In the genomic region with DNA sequence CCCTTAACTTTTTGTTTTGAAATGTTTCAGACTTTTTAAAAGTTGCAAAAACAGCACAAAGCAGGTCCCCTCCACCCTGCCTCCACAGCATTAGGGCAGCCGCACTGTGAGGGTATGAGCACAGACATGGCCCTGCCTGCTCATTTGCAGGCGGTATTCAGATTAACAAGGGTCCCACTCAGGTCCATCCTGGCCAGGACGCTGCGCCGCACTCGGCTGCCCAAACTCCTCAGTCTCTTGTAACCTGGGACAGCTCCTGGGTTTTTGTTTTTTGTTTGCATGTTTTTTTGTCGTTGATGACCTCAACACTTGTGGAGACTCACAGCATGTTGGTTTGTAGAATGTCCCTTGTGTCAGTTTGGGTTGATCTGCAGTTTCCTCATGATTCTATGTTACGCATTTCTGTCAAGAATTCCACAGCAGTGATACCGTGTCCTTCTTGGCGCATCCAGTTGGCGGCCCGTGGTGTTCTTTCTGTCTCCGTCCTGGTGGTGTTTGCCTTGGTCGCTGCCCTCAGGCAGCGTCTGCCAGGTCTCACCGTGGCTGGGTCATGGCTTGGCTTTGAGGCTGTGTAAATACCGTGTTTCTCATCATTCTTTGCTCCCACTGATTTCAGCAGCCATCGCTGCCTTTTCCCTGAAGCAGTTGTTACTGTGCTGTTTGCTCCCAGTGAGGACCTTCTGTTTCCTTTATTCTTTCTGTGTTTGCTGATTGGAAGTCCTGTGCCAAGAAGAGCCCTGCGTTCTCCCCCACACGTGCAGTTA, we compare ENCODE assay signal across 18 cellular contexts.
"Had no signal": no experiment of that assay in that cellular context is flagged by ENCODE, and none has a peak within 500 bp of the region (broad histone marks: within the 10 kb centered on the region; RNA-seq: fewer than 3 reads in every experiment).

No MANE protein-coding gene starts in this region.

- H3K4me1 ChIP-seq: colonic mucosa, gastroesophageal sphincter, tibial artery had no signal

- H3K27me3 Mint-ChIP-seq: activated naive CD8-positive, alpha-beta T cell treated with anti-CD3 and anti-CD28 coated beads for 36 hours; activated T-cell treated with anti-CD3 and anti-CD28 coated beads, Interleukin-2, amount 50 U/mL, for 24 hours; central memory CD8-positive, alpha-beta T cell; naive B cell; stimulated activated naive CD8-positive, alpha-beta T cell treated with anti-CD3 and anti-CD28 coated beads, Interleukin-15, amount 100 ng/mL, for 72 hours had no signal

- H3K4me3 ChIP-seq: colonic mucosa, dorsolateral prefrontal cortex, gastroesophageal sphincter, heart left ventricle, lung, tibial artery had no signal

- H3K27me3 ChIP-seq: colonic mucosa, dorsolateral prefrontal cortex, gastroesophageal sphincter, heart left ventricle, tibial artery had no signal

- H3K9me3 ChIP-seq: colonic mucosa, gastroesophageal sphincter, heart left ventricle, tibial artery had no signal

- H3K27ac Mint-ChIP-seq: activated naive CD8-positive, alpha-beta T cell treated with anti-CD3 and anti-CD28 coated beads for 36 hours; activated T-cell treated with anti-CD3 and anti-CD28 coated beads, Interleukin-2, amount 50 U/mL, for 24 hours; activated T-helper 2 cell treated with anti-CD3 and anti-CD28 coated beads, Interferon-gamma antibody, Interleukin-2, Interleukin-4, amounts not matched to agents 10 μg/mL and 5 μg/mL and 100 μg/mL, durations not matched to agents 14 hours and 24 hours and 36 hours; T-helper 2 cell treated with Interferon-gamma antibody and Interleukin-4, amounts not matched to agents 5 μg/mL and 100 μg/mL, for 36 hours had no signal

- H3K9me3 Mint-ChIP-seq: activated naive CD8-positive, alpha-beta T cell treated with anti-CD3 and anti-CD28 coated beads for 36 hours; activated T-cell treated with anti-CD3 and anti-CD28 coated beads, Interleukin-2, amount 50 U/mL, for 24 hours; activated T-helper 2 cell treated with anti-CD3 and anti-CD28 coated beads, Interferon-gamma antibody, Interleukin-2, Interleukin-4, amounts not matched to agents 10 μg/mL and 5 μg/mL and 100 μg/mL, durations not matched to agents 14 hours and 24 hours and 36 hours; central memory CD8-positive, alpha-beta T cell; naive B cell; neural crest cell; stimulated activated naive CD8-positive, alpha-beta T cell treated with anti-CD3 and anti-CD28 coated beads, Interleukin-15, amount 100 ng/mL, for 72 hours; T-helper 2 cell treated with Interferon-gamma antibody and Interleukin-4, amounts not matched to agents 5 μg/mL and 100 μg/mL, for 36 hours had no signal

- H3K4me3 Mint-ChIP-seq: activated naive CD8-positive, alpha-beta T cell treated with anti-CD3 and anti-CD28 coated beads for 36 hours; activated T-cell treated with anti-CD3 and anti-CD28 coated beads, Interleukin-2, amount 50 U/mL, for 24 hours; central memory CD8-positive, alpha-beta T cell; naive B cell; neural crest cell; stimulated activated naive CD8-positive, alpha-beta T cell treated with anti-CD3 and anti-CD28 coated beads, Interleukin-15, amount 100 ng/mL, for 72 hours; T-helper 2 cell treated with Interferon-gamma antibody and Interleukin-4, amounts not matched to agents 5 μg/mL and 100 μg/mL, for 36 hours had no signal

- ATAC-seq: gastroesophageal sphincter; heart left ventricle; stimulated activated naive CD8-positive, alpha-beta T cell treated with anti-CD3 and anti-CD28 coated beads, Interleukin-15, amount 100 ng/mL, for 72 hours had no signal

- DNase-seq: activated naive CD4-positive, alpha-beta T cell; activated naive CD8-positive, alpha-beta T cell treated with anti-CD3 and anti-CD28 coated beads for 36 hours; activated T-cell treated with anti-CD3 and anti-CD28 coated beads, Interleukin-2, amount 50 U/mL, for 24 hours; colonic mucosa; dorsolateral prefrontal cortex; heart left ventricle; naive B cell; stimulated activated CD4-positive, alpha-beta T cell treated with anti-CD3 and anti-CD28 coated beads, Interleukin-12 subunit alpha, Interleukin-12 subunit beta, amount 100 ng/mL, for 4 hours; stimulated activated naive CD8-positive, alpha-beta T cell treated with anti-CD3 and anti-CD28 coated beads, Interleukin-15, amount 100 ng/mL, for 72 hours; tibial artery; WERI-Rb-1 had no signal

- H3K27ac ChIP-seq: colonic mucosa, epithelial cell of prostate, gastroesophageal sphincter, heart left ventricle, tibial artery, WERI-Rb-1 had no signal
